7 cellular contexts compared by ENCODE assay signal in the genomic region with DNA sequence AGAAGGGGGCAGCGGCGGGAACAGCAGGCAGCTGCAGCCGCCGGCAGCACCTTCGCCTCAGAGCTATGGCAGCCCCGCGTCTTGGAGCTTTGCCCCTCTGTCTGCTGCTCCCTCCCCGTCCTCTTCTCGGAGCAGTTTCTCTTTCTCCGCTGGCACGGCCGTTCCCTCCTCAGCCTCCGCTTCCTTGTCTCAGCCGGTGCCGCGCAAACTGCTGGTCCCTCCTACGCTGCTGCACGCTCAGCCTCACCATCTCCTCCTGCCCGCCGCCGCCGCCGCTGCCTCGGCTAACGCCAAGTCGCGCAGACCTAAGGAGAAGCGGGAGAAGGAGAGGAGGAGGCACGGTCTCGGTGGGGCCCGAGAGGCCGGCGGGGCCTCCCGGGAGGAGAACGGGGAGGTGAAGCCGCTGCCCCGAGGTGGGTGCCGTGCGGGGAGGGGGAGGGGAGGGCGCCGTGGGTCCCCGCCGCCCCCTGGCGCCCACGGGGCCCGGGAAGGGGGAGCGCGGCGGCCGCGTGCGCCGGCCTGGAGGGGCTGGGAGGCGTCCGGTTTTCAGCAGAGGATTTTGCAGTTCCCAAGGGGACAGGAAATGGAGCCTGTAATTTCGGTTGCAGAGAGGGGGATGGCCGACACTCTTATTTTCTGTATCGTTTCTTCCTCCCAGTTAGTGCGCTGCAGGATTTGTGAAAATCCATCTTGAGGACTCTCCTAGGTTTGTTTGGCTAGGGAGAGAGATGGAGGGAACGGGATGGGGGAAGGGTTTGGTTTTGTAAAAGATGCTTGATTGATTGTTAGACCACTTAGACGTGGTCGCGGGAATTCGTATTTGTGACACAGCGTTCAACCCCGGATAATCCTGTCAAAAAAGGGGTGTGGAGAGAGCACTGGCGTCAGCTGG. TPM values are rescaled to one million over a fixed set of nuclear protein-coding genes. Genes with fewer than 3 reads are reported as not detected.
DNase-seq lines count a peak whose midpoint lies in the region; ATAC-seq, FAIRE-seq and TF ChIP-seq lines count a peak whose summit lies in the region.

No MANE protein-coding gene starts in this region.

- H3K4me3 ChIP-seq in kidney epithelial cell (ENCODE audit: low read depth, low read length) = peak overlapping the region; percentile 88

- no peaks in the 10 kb centered on the region for H3K27me3 ChIP-seq in kidney epithelial cell (ENCODE audit: control insufficient read depth, insufficient read depth, low read length)

- CTCF ChIA-PET in WTC11 (lab: Charles Lee) = interaction anchor here (1.3 kb wide), 2 partner anchors 43 to 63 kb away, joined by 3 read pairs; no protein-coding TSS in a partner anchor

- no peaks in the 10 kb centered on the region for H3K9me3 Mint-ChIP-seq in WTC11
- no peaks in the 10 kb centered on the region for H3K9me3 Mint-ChIP-seq in central memory CD8-positive, alpha-beta T cell

- DNase-seq in GM18507 (ENCODE audit: extremely low spot score, insufficient read length, low read depth) (no peak), NCI-H2081 treated with DMSO at 0.1 percent for 48 hours (lab: John Stamatoyannopoulos, UW) (peak; percentile 39), WTC11 (ENCODE audit: low spot score) (peak; percentile 49), kidney epithelial cell (ENCODE audit: low read depth) (no peak)
- no peak for DNase-seq in central memory CD8-positive, alpha-beta T cell (ENCODE audit: low spot score in 2 of 2)
- peak; percentile 5 to 45 for DNase-seq in stimulated activated CD4-positive, alpha-beta T cell treated with anti-CD3 and anti-CD28 coated beads, Interleukin-1b, Interleukin-23, amount 100 ng/mL, for 1 hour (ENCODE audit: low read depth in 2 of 2)

- no peaks in the 10 kb centered on the region for H3K36me3 ChIP-seq in kidney epithelial cell (ENCODE audit: control insufficient read depth, insufficient read depth, low read length)

- peak; percentile 18 for FAIRE-seq in GM18507 (lab: Jason Lieb, UNC)

- TF ChIP-seq CTCF in WTC11 (IDR thresholded peaks at IDR 0.05) (no peak), kidney epithelial cell (IDR thresholded peaks at IDR 0.05; ENCODE audit: insufficient read depth, low read length, poor library complexity, severe bottlenecking) (no peak)

- peaks cover 5% of the 10 kb centered on the region for H3K36me3 Mint-ChIP-seq in WTC11
- peaks cover 19% of the 10 kb centered on the region for H3K36me3 Mint-ChIP-seq in central memory CD8-positive, alpha-beta T cell (ENCODE audit: insufficient read depth)

- peak overlapping the region; percentile 98 for H3K4me3 Mint-ChIP-seq in WTC11
- H3K4me3 Mint-ChIP-seq in central memory CD8-positive, alpha-beta T cell = peak overlapping the region; percentile 92

- POLR2A ChIA-PET in WTC11 (lab: Charles Lee) = interaction anchor here (1.1 to 1.7 kb wide), 4 partner anchors 9 to 33 kb away, joined by 3 to 8 read pairs (median 4); no protein-coding TSS in a partner anchor

- H3K27me3 Mint-ChIP-seq in WTC11 (ENCODE audit: low read depth) = no peaks in the 10 kb centered on the region
- H3K27me3 Mint-ChIP-seq in central memory CD8-positive, alpha-beta T cell = no peaks in the 10 kb centered on the region

- ATAC-seq in HG02885 (IDR thresholded peaks at IDR 0.05; ENCODE audit: poor library complexity, unreplicated experiment) (peak; percentile 30), WTC11 (peak; percentile 13)
- peak; percentile 42 for ATAC-seq in central memory CD8-positive, alpha-beta T cell (replicated peaks; ENCODE audit: extremely low read depth, poor library complexity, severe bottlenecking)

- H3K4me1 Mint-ChIP-seq in WTC11 = peaks cover 41% of the 10 kb centered on the region
- H3K4me1 Mint-ChIP-seq in central memory CD8-positive, alpha-beta T cell = peaks cover 49% of the 10 kb centered on the region

- peak overlapping the region; percentile 94 for H3K27ac Mint-ChIP-seq in WTC11
- peak overlapping the region; percentile 93 for H3K27ac Mint-ChIP-seq in central memory CD8-positive, alpha-beta T cell (ENCODE audit: low read depth)

TF ChIP-seq in WTC11, 78 proteins besides CTCF, POLR2A, EP300 and RAD21 (continues in another document):
- TF ChIP-seq, protein P1, sequence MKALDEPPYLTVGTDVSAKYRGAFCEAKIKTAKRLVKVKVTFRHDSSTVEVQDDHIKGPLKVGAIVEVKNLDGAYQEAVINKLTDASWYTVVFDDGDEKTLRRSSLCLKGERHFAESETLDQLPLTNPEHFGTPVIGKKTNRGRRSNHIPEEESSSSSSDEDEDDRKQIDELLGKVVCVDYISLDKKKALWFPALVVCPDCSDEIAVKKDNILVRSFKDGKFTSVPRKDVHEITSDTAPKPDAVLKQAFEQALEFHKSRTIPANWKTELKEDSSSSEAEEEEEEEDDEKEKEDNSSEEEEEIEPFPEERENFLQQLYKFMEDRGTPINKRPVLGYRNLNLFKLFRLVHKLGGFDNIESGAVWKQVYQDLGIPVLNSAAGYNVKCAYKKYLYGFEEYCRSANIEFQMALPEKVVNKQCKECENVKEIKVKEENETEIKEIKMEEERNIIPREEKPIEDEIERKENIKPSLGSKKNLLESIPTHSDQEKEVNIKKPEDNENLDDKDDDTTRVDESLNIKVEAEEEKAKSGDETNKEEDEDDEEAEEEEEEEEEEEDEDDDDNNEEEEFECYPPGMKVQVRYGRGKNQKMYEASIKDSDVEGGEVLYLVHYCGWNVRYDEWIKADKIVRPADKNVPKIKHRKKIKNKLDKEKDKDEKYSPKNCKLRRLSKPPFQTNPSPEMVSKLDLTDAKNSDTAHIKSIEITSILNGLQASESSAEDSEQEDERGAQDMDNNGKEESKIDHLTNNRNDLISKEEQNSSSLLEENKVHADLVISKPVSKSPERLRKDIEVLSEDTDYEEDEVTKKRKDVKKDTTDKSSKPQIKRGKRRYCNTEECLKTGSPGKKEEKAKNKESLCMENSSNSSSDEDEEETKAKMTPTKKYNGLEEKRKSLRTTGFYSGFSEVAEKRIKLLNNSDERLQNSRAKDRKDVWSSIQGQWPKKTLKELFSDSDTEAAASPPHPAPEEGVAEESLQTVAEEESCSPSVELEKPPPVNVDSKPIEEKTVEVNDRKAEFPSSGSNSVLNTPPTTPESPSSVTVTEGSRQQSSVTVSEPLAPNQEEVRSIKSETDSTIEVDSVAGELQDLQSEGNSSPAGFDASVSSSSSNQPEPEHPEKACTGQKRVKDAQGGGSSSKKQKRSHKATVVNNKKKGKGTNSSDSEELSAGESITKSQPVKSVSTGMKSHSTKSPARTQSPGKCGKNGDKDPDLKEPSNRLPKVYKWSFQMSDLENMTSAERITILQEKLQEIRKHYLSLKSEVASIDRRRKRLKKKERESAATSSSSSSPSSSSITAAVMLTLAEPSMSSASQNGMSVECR (CRISPR knock-in tag; IDR thresholded peaks at IDR 0.05; ENCODE audit: borderline replicate concordance) = peak; percentile 55; the same call in 1 of the 2 replicates
- TF ChIP-seq, protein P2, sequence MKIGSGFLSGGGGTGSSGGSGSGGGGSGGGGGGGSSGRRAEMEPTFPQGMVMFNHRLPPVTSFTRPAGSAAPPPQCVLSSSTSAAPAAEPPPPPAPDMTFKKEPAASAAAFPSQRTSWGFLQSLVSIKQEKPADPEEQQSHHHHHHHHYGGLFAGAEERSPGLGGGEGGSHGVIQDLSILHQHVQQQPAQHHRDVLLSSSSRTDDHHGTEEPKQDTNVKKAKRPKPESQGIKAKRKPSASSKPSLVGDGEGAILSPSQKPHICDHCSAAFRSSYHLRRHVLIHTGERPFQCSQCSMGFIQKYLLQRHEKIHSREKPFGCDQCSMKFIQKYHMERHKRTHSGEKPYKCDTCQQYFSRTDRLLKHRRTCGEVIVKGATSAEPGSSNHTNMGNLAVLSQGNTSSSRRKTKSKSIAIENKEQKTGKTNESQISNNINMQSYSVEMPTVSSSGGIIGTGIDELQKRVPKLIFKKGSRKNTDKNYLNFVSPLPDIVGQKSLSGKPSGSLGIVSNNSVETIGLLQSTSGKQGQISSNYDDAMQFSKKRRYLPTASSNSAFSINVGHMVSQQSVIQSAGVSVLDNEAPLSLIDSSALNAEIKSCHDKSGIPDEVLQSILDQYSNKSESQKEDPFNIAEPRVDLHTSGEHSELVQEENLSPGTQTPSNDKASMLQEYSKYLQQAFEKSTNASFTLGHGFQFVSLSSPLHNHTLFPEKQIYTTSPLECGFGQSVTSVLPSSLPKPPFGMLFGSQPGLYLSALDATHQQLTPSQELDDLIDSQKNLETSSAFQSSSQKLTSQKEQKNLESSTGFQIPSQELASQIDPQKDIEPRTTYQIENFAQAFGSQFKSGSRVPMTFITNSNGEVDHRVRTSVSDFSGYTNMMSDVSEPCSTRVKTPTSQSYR (CRISPR knock-in tag; IDR thresholded peaks at IDR 0.05) = 0 out of 2 replicates have a peak, but pooled peaks have one; percentile 46
- TF ChIP-seq ETV6 (CRISPR knock-in tag; IDR thresholded peaks at IDR 0.05) (no peak; the same call in 1 of the 2 replicates), RELA (CRISPR knock-in tag; IDR thresholded peaks at IDR 0.05; ENCODE audit: borderline replicate concordance) (0 out of 2 replicates have a peak, but pooled peaks have one; percentile 39), ZNF423 (CRISPR knock-in tag; IDR thresholded peaks at IDR 0.05) (no peak), ZNF232 (CRISPR knock-in tag; IDR thresholded peaks at IDR 0.05) (0 out of 2 replicates have a peak, but pooled peaks have one; percentile 28)
- TF ChIP-seq, protein P3, sequence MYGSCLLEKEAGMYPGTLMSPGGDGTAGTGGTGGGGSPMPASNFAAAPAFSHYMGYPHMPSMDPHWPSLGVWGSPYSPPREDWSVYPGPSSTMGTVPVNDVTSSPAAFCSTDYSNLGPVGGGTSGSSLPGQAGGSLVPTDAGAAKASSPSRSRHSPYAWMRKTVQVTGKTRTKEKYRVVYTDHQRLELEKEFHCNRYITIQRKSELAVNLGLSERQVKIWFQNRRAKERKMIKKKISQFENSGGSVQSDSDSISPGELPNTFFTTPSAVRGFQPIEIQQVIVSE (CRISPR knock-in tag; IDR thresholded peaks at IDR 0.05; ENCODE audit: borderline replicate concordance) = no peak
- TF ChIP-seq, protein P4, sequence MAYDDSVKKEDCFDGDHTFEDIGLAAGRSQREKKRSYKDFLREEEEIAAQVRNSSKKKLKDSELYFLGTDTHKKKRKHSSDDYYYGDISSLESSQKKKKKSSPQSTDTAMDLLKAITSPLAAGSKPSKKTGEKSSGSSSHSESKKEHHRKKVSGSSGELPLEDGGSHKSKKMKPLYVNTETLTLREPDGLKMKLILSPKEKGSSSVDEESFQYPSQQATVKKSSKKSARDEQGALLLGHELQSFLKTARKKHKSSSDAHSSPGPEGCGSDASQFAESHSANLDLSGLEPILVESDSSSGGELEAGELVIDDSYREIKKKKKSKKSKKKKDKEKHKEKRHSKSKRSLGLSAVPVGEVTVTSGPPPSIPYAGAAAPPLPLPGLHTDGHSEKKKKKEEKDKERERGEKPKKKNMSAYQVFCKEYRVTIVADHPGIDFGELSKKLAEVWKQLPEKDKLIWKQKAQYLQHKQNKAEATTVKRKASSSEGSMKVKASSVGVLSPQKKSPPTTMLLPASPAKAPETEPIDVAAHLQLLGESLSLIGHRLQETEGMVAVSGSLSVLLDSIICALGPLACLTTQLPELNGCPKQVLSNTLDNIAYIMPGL (CRISPR knock-in tag; IDR thresholded peaks at IDR 0.05) = peak; percentile 84; the same call in 1 of the 2 replicates

RNA-seq across cellular contexts. Expression of a gene that starts 0.6 kb away (rescaled TPM):
- 14.6 to 17.0 TPM (median 16.8 TPM) in 3 replicates for total RNA-seq in WTC11 (2021)
- 8.7 and 15.5 TPM in 2 replicates for total RNA-seq in kidney epithelial cell

Comparison
In these comparisons a context has a peak if more than half of its experiments do, and no peak if none do; other contexts are left out.
1. DNase-seq: peak in NCI-H2081 treated with DMSO at 0.1 percent for 48 hours (single experiment), WTC11 (single experiment) and stimulated activated CD4-positive, alpha-beta T cell treated with anti-CD3 and anti-CD28 coated beads, Interleukin-1b, Interleukin-23, amount 100 ng/mL, for 1 hour (2 of 2); none in GM18507 (single experiment), central memory CD8-positive, alpha-beta T cell (0 of 2) and kidney epithelial cell (single experiment).
2. Peak in every context shown above with its lines, with median percentiles within 50 percentile points of each other: ATAC-seq.